Comparison of ENCODE assay signal across 1 cellular context in the genomic region with DNA sequence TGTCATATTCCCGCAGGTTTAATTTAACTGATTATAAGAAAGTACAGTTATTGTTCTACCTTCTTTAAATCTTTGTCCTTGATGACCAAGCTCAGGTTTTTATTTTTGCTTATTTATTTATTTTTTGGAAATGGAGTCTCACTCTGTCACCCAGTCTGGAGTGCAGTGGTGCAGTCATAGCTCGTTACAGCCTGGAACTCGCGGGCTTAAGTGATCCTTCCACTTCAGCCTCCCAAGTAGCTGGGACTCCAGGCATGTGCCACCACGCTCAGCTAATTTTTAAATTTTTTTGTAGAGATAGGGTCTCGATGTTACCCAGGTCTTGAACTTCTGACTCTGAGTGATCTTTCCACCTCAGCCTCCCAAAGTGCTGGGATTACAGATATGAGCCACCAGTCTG.
TF ChIP-seq lines count a peak whose summit lies in the region.

No MANE protein-coding gene starts in this region.

TF ChIP-seq in A549, 52 proteins besides CTCF, POLR2A, EP300 and RAD21 (continued from another document):
- TF ChIP-seq MAZ (IDR thresholded peaks at IDR 0.05; ENCODE audit: borderline replicate concordance, low read depth, low read length) (no peak), RFX5 (IDR thresholded peaks at IDR 0.05) (no peak), CHD4 (IDR thresholded peaks at IDR 0.05; ENCODE audit: borderline replicate concordance) (no peak), FOSL2 (IDR thresholded peaks at IDR 0.05) (no peak), FOSL2 (CRISPR knock-in tag; IDR thresholded peaks at IDR 0.05) (no peak), BHLHE40 (IDR thresholded peaks at IDR 0.05; ENCODE audit: low read depth, low read length) (no peak)
